6 cellular contexts compared by ENCODE assay signal in the genomic region with DNA sequence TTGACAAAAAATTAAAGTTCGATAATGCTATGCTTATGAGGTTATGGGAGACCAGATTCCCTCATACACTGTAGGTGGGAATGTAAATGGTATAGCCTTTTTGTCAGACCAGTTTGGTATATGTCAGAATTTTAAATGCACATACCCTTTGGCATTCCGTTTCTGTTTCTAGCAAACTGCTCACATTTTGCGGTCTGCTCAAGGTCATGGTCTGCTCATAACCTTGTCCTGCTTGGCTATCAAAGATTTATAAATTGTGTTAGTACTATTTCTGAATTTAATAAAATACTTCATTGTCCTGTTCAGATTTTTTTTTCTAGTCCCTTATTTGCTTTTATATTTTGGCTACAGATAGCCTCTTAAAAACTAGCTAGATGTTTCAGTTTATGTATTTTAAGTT. TPM values are rescaled to one million over a fixed set of nuclear protein-coding genes. Genes with fewer than 3 reads are reported as not detected.
DNase-seq lines count a peak whose midpoint lies in the region; ATAC-seq and TF ChIP-seq lines count a peak whose summit lies in the region.
"Not testable (repeated sequence)": the region's sequence is repeated elsewhere in the genome, so short reads cannot be mapped to it uniquely, and the experiment has no call there.

No MANE protein-coding gene starts in this region.

- not testable (repeated sequence) for H3K27me3 Mint-ChIP-seq in activated CD8-positive, alpha-beta T cell treated with anti-CD3 and anti-CD28 coated beads for 36 hours; activated T-helper 2 cell treated with anti-CD3 and anti-CD28 coated beads, Interferon-gamma antibody, Interleukin-2, Interleukin-4, amounts not matched to agents 10 μg/mL and 5 μg/mL and 100 μg/mL, durations not matched to agents 14 hours and 24 hours and 36 hours (ENCODE audit: low read depth); immature natural killer cell (ENCODE audit: low read depth in 3 of 3); natural killer cell (ENCODE audit: low read depth in 2 of 2); osteocyte (ENCODE audit: unreplicated experiment)

- peak overlapping the region; percentile 60; the same call in 1 of the 2 replicates for H3K27ac ChIP-seq in SK-N-MC

- peaks cover 39% of the 10 kb centered on the region for H3K4me1 Mint-ChIP-seq in activated CD8-positive, alpha-beta T cell treated with anti-CD3 and anti-CD28 coated beads for 36 hours (ENCODE audit: low read depth)
- peaks cover 24% of the 10 kb centered on the region for H3K4me1 Mint-ChIP-seq in activated T-helper 2 cell treated with anti-CD3 and anti-CD28 coated beads, Interferon-gamma antibody, Interleukin-2, Interleukin-4, amounts not matched to agents 10 μg/mL and 5 μg/mL and 100 μg/mL, durations not matched to agents 14 hours and 24 hours and 36 hours (ENCODE audit: low read depth)
- H3K4me1 Mint-ChIP-seq in immature natural killer cell (peaks cover 55 to 81% of the 10 kb centered on the region in 2 donors), natural killer cell (peaks cover 53 to 56% of the 10 kb centered on the region in 2 donors), osteocyte (ENCODE audit: unreplicated experiment) (peaks cover 36% of the 10 kb centered on the region)

- not testable (repeated sequence) for ATAC-seq in activated CD8-positive, alpha-beta T cell treated with anti-CD3 and anti-CD28 coated beads for 36 hours; natural killer cell

- not testable (repeated sequence) for H3K4me3 ChIP-seq in SK-N-MC

- not testable (repeated sequence) for H3K9me3 Mint-ChIP-seq in activated CD8-positive, alpha-beta T cell treated with anti-CD3 and anti-CD28 coated beads for 36 hours; activated T-helper 2 cell treated with anti-CD3 and anti-CD28 coated beads, Interferon-gamma antibody, Interleukin-2, Interleukin-4, amounts not matched to agents 10 μg/mL and 5 μg/mL and 100 μg/mL, durations not matched to agents 14 hours and 24 hours and 36 hours; immature natural killer cell; natural killer cell; osteocyte (ENCODE audit: unreplicated experiment)

- not testable (repeated sequence) for DNase-seq in SK-N-MC (ENCODE audit: low read depth, low spot score); activated CD8-positive, alpha-beta T cell treated with anti-CD3 and anti-CD28 coated beads for 36 hours; activated T-helper 2 cell treated with anti-CD3 and anti-CD28 coated beads, Interferon-gamma antibody, Interleukin-2, Interleukin-4, amounts not matched to agents 10 μg/mL and 5 μg/mL and 100 μg/mL, durations not matched to agents 14 hours and 24 hours and 36 hours (ENCODE audit: low spot score); immature natural killer cell; natural killer cell; osteocyte (ENCODE audit: extremely low spot score, unreplicated experiment)

- not testable (repeated sequence) for H3K36me3 ChIP-seq in SK-N-MC (ENCODE audit: insufficient read depth, low read length)

- intact Hi-C loops in activated CD8-positive, alpha-beta T cell treated with anti-CD3 and anti-CD28 coated beads for 36 hours (cut with micrococcal nuclease); natural killer cell (cut with micrococcal nuclease): not testable (repeated sequence)
- intact Hi-C loops in activated T-helper 2 cell treated with anti-CD3 and anti-CD28 coated beads, Interferon-gamma antibody, Interleukin-2, Interleukin-4, amounts not matched to agents 10 μg/mL and 5 μg/mL and 100 μg/mL, durations not matched to agents 14 hours and 24 hours and 36 hours (cut with micrococcal nuclease) = loop anchor here (1.0 kb wide), 1 partner anchor 14 kb away; no protein-coding TSS in a partner anchor

- peak overlapping the region; percentile 68 for H3K27ac Mint-ChIP-seq in activated CD8-positive, alpha-beta T cell treated with anti-CD3 and anti-CD28 coated beads for 36 hours
- peak overlapping the region; percentile 35 for H3K27ac Mint-ChIP-seq in activated T-helper 2 cell treated with anti-CD3 and anti-CD28 coated beads, Interferon-gamma antibody, Interleukin-2, Interleukin-4, amounts not matched to agents 10 μg/mL and 5 μg/mL and 100 μg/mL, durations not matched to agents 14 hours and 24 hours and 36 hours
- H3K27ac Mint-ChIP-seq in immature natural killer cell (peak overlapping the region in 4 of 6 donors; percentile 18 to 90 (median 22)), natural killer cell (peak overlapping the region in 1 of 2 donors; percentile 96), osteocyte (ENCODE audit: unreplicated experiment) (peak overlapping the region; percentile 75)

- not testable (repeated sequence) for H3K36me3 Mint-ChIP-seq in activated CD8-positive, alpha-beta T cell treated with anti-CD3 and anti-CD28 coated beads for 36 hours (ENCODE audit: low read depth); immature natural killer cell; natural killer cell; osteocyte (ENCODE audit: unreplicated experiment)
- peaks cover 14% of the 10 kb centered on the region for H3K36me3 Mint-ChIP-seq in activated T-helper 2 cell treated with anti-CD3 and anti-CD28 coated beads, Interferon-gamma antibody, Interleukin-2, Interleukin-4, amounts not matched to agents 10 μg/mL and 5 μg/mL and 100 μg/mL, durations not matched to agents 14 hours and 24 hours and 36 hours (ENCODE audit: low read depth)

- H3K9me3 ChIP-seq in SK-N-MC (ENCODE audit: low read depth, low read length) = not testable (repeated sequence)

- CTCF ChIA-PET in activated CD8-positive, alpha-beta T cell treated with anti-CD3 and anti-CD28 coated beads for 36 hours (lab: Charles Lee) = interaction anchor here (1.0 kb wide), 1 partner anchor 9 kb away, joined by 3 read pairs; no protein-coding TSS in a partner anchor

- not testable (repeated sequence) for TF ChIP-seq CTCF in activated CD8-positive, alpha-beta T cell treated with anti-CD3 and anti-CD28 coated beads for 36 hours (IDR thresholded peaks at IDR 0.05); natural killer cell (IDR thresholded peaks at IDR 0.05); osteocyte (IDR thresholded peaks at IDR 0.05)

- POLR2A ChIA-PET in activated CD8-positive, alpha-beta T cell treated with anti-CD3 and anti-CD28 coated beads for 36 hours (lab: Charles Lee) = not testable (repeated sequence)

- H3K9ac ChIP-seq in SK-N-MC (ENCODE audit: insufficient read length) = not testable (repeated sequence)

- not testable (repeated sequence) for H3K4me3 Mint-ChIP-seq in activated CD8-positive, alpha-beta T cell treated with anti-CD3 and anti-CD28 coated beads for 36 hours; activated T-helper 2 cell treated with anti-CD3 and anti-CD28 coated beads, Interferon-gamma antibody, Interleukin-2, Interleukin-4, amounts not matched to agents 10 μg/mL and 5 μg/mL and 100 μg/mL, durations not matched to agents 14 hours and 24 hours and 36 hours (ENCODE audit: low read depth); osteocyte (ENCODE audit: unreplicated experiment)
- peak overlapping the region in 1 of 5 donors; percentile 1 for H3K4me3 Mint-ChIP-seq in immature natural killer cell
- H3K4me3 Mint-ChIP-seq in natural killer cell = peak overlapping the region; percentile 17

RNA-seq across cellular contexts. Expression of gene RABGEF1, which starts 15.7 kb away (rescaled TPM):
- 10 to 100 TPM; 17.5 to 19.2 TPM for total RNA-seq in activated CD8-positive, alpha-beta T cell treated with anti-CD3 and anti-CD28 coated beads for 36 hours
- total RNA-seq in activated T-helper 2 cell treated with anti-CD3 and anti-CD28 coated beads, Interferon-gamma antibody, Interleukin-2, Interleukin-4, amounts not matched to agents 10 μg/mL and 5 μg/mL and 100 μg/mL, durations not matched to agents 14 hours and 24 hours and 36 hours = 24.5 and 26.3 TPM in 2 replicates
- polyA plus RNA-seq in immature natural killer cell = 10 to 100 TPM; 13.8 to 30.3 (median 22.6) TPM
- 10 to 100 TPM; 26.1 to 38.1 (median 31.7) TPM for total RNA-seq in natural killer cell
- 25.3 and 25.9 TPM in 2 replicates for total RNA-seq in osteocyte
